Comparison of ENCODE assay signal across 2 cellular contexts in genomic region chr1:9101510-9102146, GRCh38.
TF ChIP-seq lines count a peak whose summit lies in the region.

No MANE protein-coding gene starts in this region.

TF ChIP-seq in HEK293T, 16 proteins besides CTCF, POLR2A, EP300 and RAD21:
- TF ChIP-seq FOXK2 (IDR thresholded peaks at IDR 0.05) (no peak), FOXA1 (IDR thresholded peaks at IDR 0.05) (no peak), HDGF (IDR thresholded peaks at IDR 0.05; ENCODE audit: borderline replicate concordance) (no peak), NFRKB (IDR thresholded peaks at IDR 0.05) (no peak), L3MBTL2 (conservative IDR thresholded peaks at IDR 0.05) (no peak), CTBP1 (IDR thresholded peaks at IDR 0.05; ENCODE audit: borderline replicate concordance) (no peak), ARNT (IDR thresholded peaks at IDR 0.05) (no peak), SP1 (IDR thresholded peaks at IDR 0.05) (no peak), ZNF384 (IDR thresholded peaks at IDR 0.05) (no peak), ELF4 (IDR thresholded peaks at IDR 0.05) (no peak), TARDBP (IDR thresholded peaks at IDR 0.05) (no peak), FOXM1 (IDR thresholded peaks at IDR 0.05; ENCODE audit: borderline replicate concordance) (no peak), LEF1 (IDR thresholded peaks at IDR 0.05; ENCODE audit: borderline replicate concordance) (no peak)
- TF ChIP-seq, protein P1, sequence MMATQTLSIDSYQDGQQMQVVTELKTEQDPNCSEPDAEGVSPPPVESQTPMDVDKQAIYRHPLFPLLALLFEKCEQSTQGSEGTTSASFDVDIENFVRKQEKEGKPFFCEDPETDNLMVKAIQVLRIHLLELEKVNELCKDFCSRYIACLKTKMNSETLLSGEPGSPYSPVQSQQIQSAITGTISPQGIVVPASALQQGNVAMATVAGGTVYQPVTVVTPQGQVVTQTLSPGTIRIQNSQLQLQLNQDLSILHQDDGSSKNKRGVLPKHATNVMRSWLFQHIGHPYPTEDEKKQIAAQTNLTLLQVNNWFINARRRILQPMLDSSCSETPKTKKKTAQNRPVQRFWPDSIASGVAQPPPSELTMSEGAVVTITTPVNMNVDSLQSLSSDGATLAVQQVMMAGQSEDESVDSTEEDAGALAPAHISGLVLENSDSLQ (IDR thresholded peaks at IDR 0.05), result no peak

TF ChIP-seq in HepG2, 621 proteins besides CTCF, POLR2A, EP300 and RAD21:
- TF ChIP-seq HMGXB4 (CRISPR knock-in tag; IDR thresholded peaks at IDR 0.05; ENCODE audit: borderline replicate concordance in 1 of 2, low read depth in 1 of 2) (peak in 1 of 2 experiments; percentile 41; a peak in 1 of 4 replicates), RBM22 (optimal IDR thresholded peaks at IDR 0.05; ENCODE audit: low read length) (peak; percentile 23), STAG1 (CRISPR knock-in tag; IDR thresholded peaks at IDR 0.05) (peak; percentile 75), ARID2 (CRISPR knock-in tag; IDR thresholded peaks at IDR 0.05; ENCODE audit: borderline replicate concordance) (no peak), KDM2A (CRISPR knock-in tag; IDR thresholded peaks at IDR 0.05; ENCODE audit: borderline replicate concordance, low read depth) (0 out of 2 replicates have a peak, but pooled peaks have one; percentile 22), NFAT5 (CRISPR knock-in tag; IDR thresholded peaks at IDR 0.05) (no peak), TARDBP (CRISPR knock-in tag; IDR thresholded peaks at IDR 0.05) (0 out of 2 replicates have a peak, but pooled peaks have one; percentile 3), ZBTB3 (CRISPR knock-in tag; IDR thresholded peaks at IDR 0.05; ENCODE audit: borderline replicate concordance, low read depth) (no peak), PITX1 (CRISPR knock-in tag; IDR thresholded peaks at IDR 0.05) (no peak), RERE (CRISPR knock-in tag; IDR thresholded peaks at IDR 0.05; ENCODE audit: low read depth) (no peak), SMC3 (IDR thresholded peaks at IDR 0.05; ENCODE audit: low read length) (peak; percentile 23; the same call in 1 of the 2 replicates), IKZF5 (CRISPR knock-in tag; IDR thresholded peaks at IDR 0.05) (no peak), PHF5A (CRISPR knock-in tag; IDR thresholded peaks at IDR 0.05; ENCODE audit: low read depth, unreplicated experiment) (no peak), TEAD3 (CRISPR knock-in tag; optimal IDR thresholded peaks at IDR 0.05; ENCODE audit: borderline replicate concordance) (peak; percentile 34), TFE3 (CRISPR knock-in tag; IDR thresholded peaks at IDR 0.05) (no peak), PRMT3 (CRISPR knock-in tag; IDR thresholded peaks at IDR 0.05; ENCODE audit: borderline replicate concordance, low read depth) (no peak), CREB3 (CRISPR knock-in tag; IDR thresholded peaks at IDR 0.05) (no peak), ZNF619 (CRISPR knock-in tag; IDR thresholded peaks at IDR 0.05) (0 out of 2 replicates have a peak, but pooled peaks have one; percentile 41)
- TF ChIP-seq, protein P2, sequence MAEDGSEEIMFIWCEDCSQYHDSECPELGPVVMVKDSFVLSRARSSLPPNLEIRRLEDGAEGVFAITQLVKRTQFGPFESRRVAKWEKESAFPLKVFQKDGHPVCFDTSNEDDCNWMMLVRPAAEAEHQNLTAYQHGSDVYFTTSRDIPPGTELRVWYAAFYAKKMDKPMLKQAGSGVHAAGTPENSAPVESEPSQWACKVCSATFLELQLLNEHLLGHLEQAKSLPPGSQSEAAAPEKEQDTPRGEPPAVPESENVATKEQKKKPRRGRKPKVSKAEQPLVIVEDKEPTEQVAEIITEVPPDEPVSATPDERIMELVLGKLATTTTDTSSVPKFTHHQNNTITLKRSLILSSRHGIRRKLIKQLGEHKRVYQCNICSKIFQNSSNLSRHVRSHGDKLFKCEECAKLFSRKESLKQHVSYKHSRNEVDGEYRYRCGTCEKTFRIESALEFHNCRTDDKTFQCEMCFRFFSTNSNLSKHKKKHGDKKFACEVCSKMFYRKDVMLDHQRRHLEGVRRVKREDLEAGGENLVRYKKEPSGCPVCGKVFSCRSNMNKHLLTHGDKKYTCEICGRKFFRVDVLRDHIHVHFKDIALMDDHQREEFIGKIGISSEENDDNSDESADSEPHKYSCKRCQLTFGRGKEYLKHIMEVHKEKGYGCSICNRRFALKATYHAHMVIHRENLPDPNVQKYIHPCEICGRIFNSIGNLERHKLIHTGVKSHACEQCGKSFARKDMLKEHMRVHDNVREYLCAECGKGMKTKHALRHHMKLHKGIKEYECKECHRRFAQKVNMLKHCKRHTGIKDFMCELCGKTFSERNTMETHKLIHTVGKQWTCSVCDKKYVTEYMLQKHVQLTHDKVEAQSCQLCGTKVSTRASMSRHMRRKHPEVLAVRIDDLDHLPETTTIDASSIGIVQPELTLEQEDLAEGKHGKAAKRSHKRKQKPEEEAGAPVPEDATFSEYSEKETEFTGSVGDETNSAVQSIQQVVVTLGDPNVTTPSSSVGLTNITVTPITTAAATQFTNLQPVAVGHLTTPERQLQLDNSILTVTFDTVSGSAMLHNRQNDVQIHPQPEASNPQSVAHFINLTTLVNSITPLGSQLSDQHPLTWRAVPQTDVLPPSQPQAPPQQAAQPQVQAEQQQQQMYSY (CRISPR knock-in tag; IDR thresholded peaks at IDR 0.05), result peak; percentile 71
- TF ChIP-seq, protein P3, sequence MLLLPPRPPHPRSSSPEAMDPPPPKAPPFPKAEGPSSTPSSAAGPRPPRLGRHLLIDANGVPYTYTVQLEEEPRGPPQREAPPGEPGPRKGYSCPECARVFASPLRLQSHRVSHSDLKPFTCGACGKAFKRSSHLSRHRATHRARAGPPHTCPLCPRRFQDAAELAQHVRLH (CRISPR knock-in tag; IDR thresholded peaks at IDR 0.05; ENCODE audit: borderline replicate concordance, low read depth), result peak; percentile 32; the same call in 1 of the 2 replicates
